ENCODE assay signal across 15 cellular contexts in the genomic region with DNA sequence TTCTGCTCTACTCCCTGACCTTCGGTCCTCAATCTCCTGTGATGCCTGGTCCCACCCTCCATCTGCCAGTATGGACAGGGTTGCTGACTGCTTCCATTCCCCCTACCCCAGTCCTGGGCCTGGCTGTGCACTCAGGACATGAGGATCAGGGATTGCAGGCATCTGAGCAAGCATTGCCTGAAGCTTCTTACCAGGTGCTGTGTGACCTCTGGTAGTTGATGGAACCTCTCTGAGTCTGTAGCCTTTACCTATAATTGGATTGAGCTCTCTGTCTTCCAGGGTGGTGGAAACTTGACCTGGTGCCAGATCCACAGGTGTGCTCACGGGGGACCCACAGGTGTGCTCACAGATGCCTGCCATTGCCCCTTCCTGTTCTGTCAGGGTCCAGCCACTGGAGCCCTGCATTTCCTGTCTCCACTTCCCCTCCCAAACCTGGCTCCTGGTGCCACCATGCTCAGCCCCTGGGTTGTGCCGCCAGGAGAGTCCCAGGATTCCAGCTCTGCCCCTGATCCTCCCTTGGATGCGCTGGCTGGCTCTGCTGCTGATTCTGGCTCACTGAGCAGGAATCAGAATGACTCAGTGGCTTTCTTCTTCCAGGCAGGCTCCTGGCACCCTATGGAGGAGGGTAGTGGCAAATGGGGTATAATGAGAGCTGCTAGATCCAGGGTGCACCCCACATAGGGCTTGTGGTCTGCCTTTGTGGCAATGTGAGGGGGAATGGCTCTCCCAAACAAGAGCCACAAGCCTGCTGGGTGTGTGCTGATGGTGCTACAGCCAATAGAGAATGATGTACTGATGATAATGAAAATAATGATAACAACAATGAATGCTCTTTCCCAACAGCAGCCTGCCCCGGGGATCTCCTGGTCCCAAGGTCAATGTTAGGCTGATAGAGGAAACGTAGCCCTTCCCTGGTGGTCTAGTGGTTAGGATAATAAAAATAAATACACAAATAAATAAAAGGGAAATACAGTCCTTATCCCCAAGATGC. TPM values are rescaled to one million over a fixed set of nuclear protein-coding genes. Genes with fewer than 3 reads are reported as not detected.
A peak's percentile ranks its signal among the peaks of the same experiment; 100 is the strongest.
DNase-seq lines count a peak whose midpoint lies in the region; FAIRE-seq and TF ChIP-seq lines count a peak whose summit lies in the region.
"Had no signal": no experiment of that assay in that cellular context is flagged by ENCODE, and none has a peak within 500 bp of the region (broad histone marks: within the 10 kb centered on the region; RNA-seq: fewer than 3 reads in every experiment).

No MANE protein-coding gene starts in this region.

- TF ChIP-seq POLR2A in GM12891 (IDR thresholded peaks at IDR 0.05; ENCODE audit: low read depth, low read length) (no peak), transverse colon (IDR thresholded peaks at IDR 0.05) (no peak)

- intact Hi-C loops in transverse colon (cut with DNase I; ENCODE audit: low total_unique reads) (loop anchor here (10.0 kb wide), 1 partner anchor 336 kb away; no protein-coding TSS in a partner anchor), left ventricle myocardium inferior (cut with micrococcal nuclease) (no loop called here)

- FAIRE-seq in GM12891 (lab: Jason Lieb, UNC), result peak; percentile 23

- 62% methylated on average over 6 of the region's 6 CpGs; no CpG with 5 or more reads in 1 of the 2 donors for WGBS in transverse colon (ENCODE audit: low coverage in 1 of 2), 2 donors

- TF ChIP-seq CTCF in transverse colon (IDR thresholded peaks at IDR 0.05) (no peak), left ventricle myocardium inferior (IDR thresholded peaks at IDR 0.05; ENCODE audit: borderline replicate concordance) (no peak)

- H3K36me3 ChIP-seq in SJSA1 (no peaks in the 10 kb centered on the region), transverse colon (no peaks in the 10 kb centered on the region), left ventricle myocardium inferior (no peaks in the 10 kb centered on the region)

- H3K27ac ChIP-seq in SJSA1 (no peak overlapping the region), transverse colon (no peak overlapping the region), left ventricle myocardium inferior (replicated peaks) (no peak overlapping the region)

- H3K4me1 ChIP-seq in SJSA1 (replicated peaks) (peaks cover 30% of the 10 kb centered on the region), transverse colon (peaks cover 0 to 20% (median 5%) of the 10 kb centered on the region in 4 donors), left ventricle myocardium inferior (peaks cover 18% of the 10 kb centered on the region)

- peaks cover 13% of the 10 kb centered on the region for H3K27me3 ChIP-seq in SJSA1 (replicated peaks)
- peaks cover 52% of the 10 kb centered on the region for H3K27me3 ChIP-seq in transverse colon
- H3K27me3 ChIP-seq in left ventricle myocardium inferior (ENCODE audit: low read depth), result peaks cover 57% of the 10 kb centered on the region

- DNase-seq in GM12891 (ENCODE audit: insufficient read length, low spot score) (no peak), SJSA1 (ENCODE audit: low read depth in 1 of 2, low spot score in 2 of 2) (peak; percentile 75 to 77), epidermal melanocyte (ENCODE audit: insufficient read length, low spot score) (peak; percentile 13), retina (peak; percentile 14), NCI-H1417 (lab: John Stamatoyannopoulos, UW) (no peak), NCI-H526 (lab: John Stamatoyannopoulos, UW) (no peak), transverse colon (no peak), left ventricle myocardium inferior (no peak)
- DNase-seq: activated CD4-positive, alpha-beta memory T cell treated with anti-CD3 and anti-CD28 coated beads for 36 hours; activated naive CD4-positive, alpha-beta T cell treated with anti-CD3 and anti-CD28 coated beads, Interleukin-2, amount 50 U/mL, for 16 hours; dermis blood vessel endothelial cell; stimulated activated CD4-positive, alpha-beta T cell treated with anti-CD3 and anti-CD28 coated beads, Interleukin-1b, Interleukin-23, amount 100 ng/mL, for 48 hours; stimulated activated naive CD4-positive, alpha-beta T cell treated with Interleukin-2 at 50 U/mL for 16 hours had no signal

- no peaks in the 10 kb centered on the region for H3K9me3 ChIP-seq in SJSA1 (replicated peaks)
- no peaks in the 10 kb centered on the region for H3K9me3 ChIP-seq in transverse colon
- H3K9me3 ChIP-seq in left ventricle myocardium inferior (replicated peaks), result no peaks in the 10 kb centered on the region

- H3K4me3 ChIP-seq in SJSA1 (no peak overlapping the region), transverse colon (no peak overlapping the region), left ventricle myocardium inferior (no peak overlapping the region)

- TF ChIP-seq EP300 in transverse colon (IDR thresholded peaks at IDR 0.05; ENCODE audit: low read depth), result no peak

- in situ Hi-C loops in transverse colon (cut with MboI; ENCODE audit: low pct_ligation_motif_present in 1 of 4, low pct_unique_long_range_greater_than_20kb in 1 of 4, low sequenced_read_pairs in 3 of 4), result loop anchor here (5.0 to 25.0 kb wide), 3 partner anchors 123 to 323 kb away; a partner anchor contains a TSS

TF ChIP-seq in GM12891, 5 proteins besides CTCF, POLR2A, EP300 and RAD21:
- TF ChIP-seq PAX5 (IDR thresholded peaks at IDR 0.05; ENCODE audit: insufficient read depth, low read length, severe bottlenecking) (no peak), POU2F2 (IDR thresholded peaks at IDR 0.05; ENCODE audit: low read depth, low read length) (no peak)
TF ChIP-seq in GM12891: peak in this region for 0.

RNA-seq across cellular contexts. Expression of a gene that starts 35.2 kb away (rescaled TPM):
- polyA plus RNA-seq in GM12891 (2012; ENCODE audit: low read depth, missing spikeins), result 0.08 TPM
- total RNA-seq in SJSA1 (2014; rRNA removed; shearing (Covaris generic)), result 0.03 and 0.28 TPM in 2 replicates
- total RNA-seq in transverse colon, result under 1 TPM in 1 of 4 donors, not detected in 3; 0.16 TPM
- not detected for total RNA-seq in left ventricle myocardium inferior
- total RNA-seq: activated CD4-positive, alpha-beta memory T cell treated with anti-CD3 and anti-CD28 coated beads for 36 hours; glomerular endothelial cell had no signal
- polyA plus RNA-seq: liver had no signal

Comparison
In these comparisons a context has a peak if more than half of its experiments do, and no peak if none do; other contexts are left out.
1. DNase-seq: peak in SJSA1 (2 of 2), epidermal melanocyte (single experiment) and retina (single experiment); none in GM12891 (single experiment), NCI-H1417 (0 of 3), NCI-H526 (0 of 2), transverse colon (single experiment) and left ventricle myocardium inferior (single experiment).